11 cellular contexts compared by ENCODE assay signal in genomic region chr1:77322061-77322900, GRCh38. TPM values are rescaled to one million over a fixed set of nuclear protein-coding genes. Genes with fewer than 3 reads are reported as not detected.
DNase-seq lines count a peak whose midpoint lies in the region; ATAC-seq and TF ChIP-seq lines count a peak whose summit lies in the region.
"Had no signal": no experiment of that assay in that cellular context is flagged by ENCODE, and none has a peak within 500 bp of the region (broad histone marks: within the 10 kb centered on the region; RNA-seq: fewer than 3 reads in every experiment).

No MANE protein-coding gene starts in this region.

- no peaks in the 10 kb centered on the region for H3K27me3 ChIP-seq in HUES6 (ENCODE audit: control insufficient read depth, insufficient read depth, low read length)
- H3K27me3 ChIP-seq in body of pancreas, result no peaks in the 10 kb centered on the region

- H3K9me3 ChIP-seq in HUES6 (ENCODE audit: control insufficient read depth, insufficient read depth, low read depth, low read length) (no peaks in the 10 kb centered on the region), body of pancreas (no peaks in the 10 kb centered on the region)

- H3K4me1 ChIP-seq in HUES6 (ENCODE audit: control insufficient read depth, insufficient read depth, low read length) (peaks cover 13% of the 10 kb centered on the region), body of pancreas (peaks cover 15% of the 10 kb centered on the region)

- TF ChIP-seq CTCF in body of pancreas (IDR thresholded peaks at IDR 0.05), result no peak

- no peak for TF ChIP-seq POLR2A in body of pancreas (IDR thresholded peaks at IDR 0.05)

- no peaks in the 10 kb centered on the region for H3K36me3 ChIP-seq in HUES6 (ENCODE audit: control insufficient read depth, insufficient read depth, low read length)
- H3K36me3 ChIP-seq in body of pancreas (replicated peaks in 1 of 2; ENCODE audit: insufficient read depth in 1 of 2, low read depth in 2 of 2), result no peaks in the 10 kb centered on the region

- H3K4me3 ChIP-seq in HUES6 (ENCODE audit: low read depth, low read length) (no peak overlapping the region), body of pancreas (no peak overlapping the region)

- 40 to 43% methylated on average over 6 of the region's 6 CpGs for WGBS in body of pancreas, 2 donors

- no peak overlapping the region for H3K9ac ChIP-seq in HUES6 (ENCODE audit: low read length)

- peak; percentile 33 for DNase-seq in COLO829 (ENCODE audit: low spot score)
- peak in 3 of 4 donors; percentile 8 to 16 (median 15) for DNase-seq in body of pancreas
- DNase-seq in left kidney (ENCODE audit: low read depth, low spot score), result peak; percentile 29
- no peak for DNase-seq in GDM1 (lab: John Stamatoyannopoulos, UW)
- DNase-seq in nucleus accumbens (lab: John Stamatoyannopoulos, UW), result no peak
- DNase-seq: activated naive CD4-positive, alpha-beta T cell treated with anti-CD3 and anti-CD28 coated beads for 36 hours; small intestine; T-helper 2 cell had no signal

- peak overlapping the region; percentile 73 for H3K27ac ChIP-seq in HUES6 (ENCODE audit: low read depth, low read length)
- peak overlapping the region in 1 of 4 donors; percentile 26 for H3K27ac ChIP-seq in body of pancreas

- intact Hi-C loops in body of pancreas (cut with DNase I), result no loop called here

- ATAC-seq in body of pancreas (peak; percentile 53), HG03460 (IDR thresholded peaks at IDR 0.05; ENCODE audit: unreplicated experiment) (no peak), GM18870 (IDR thresholded peaks at IDR 0.05; ENCODE audit: unreplicated experiment) (no peak)

RNA-seq across cellular contexts. Expression of gene AK5, which starts 40.5 kb away (rescaled TPM):
- not detected for total RNA-seq in body of pancreas

Comparison
In these comparisons a context has a peak if more than half of its experiments do, and no peak if none do; other contexts are left out.
1. DNase-seq: peak in COLO829 (single experiment), body of pancreas (3 of 4) and left kidney (single experiment); none in GDM1 (single experiment) and nucleus accumbens (0 of 56).